In genomic region chr11:77115181-77115611, GRCh38 we compare ENCODE assay signal across 13 cellular contexts. TPM values are rescaled to one million over a fixed set of nuclear protein-coding genes. Genes with fewer than 3 reads are reported as not detected.
DNase-seq lines count a peak whose midpoint lies in the region; ATAC-seq and TF ChIP-seq lines count a peak whose summit lies in the region.
"Had no signal": no experiment of that assay in that cellular context is flagged by ENCODE, and none has a peak within 500 bp of the region (broad histone marks: within the 10 kb centered on the region; RNA-seq: fewer than 3 reads in every experiment).

No MANE protein-coding gene starts in this region.

- H3K36me3 Mint-ChIP-seq in GM23338 (ENCODE audit: low read depth): no peaks in the 10 kb centered on the region; the same call in 2 of the 3 replicates
- H3K36me3 Mint-ChIP-seq: CD4-positive, alpha-beta memory T cell had no signal

- H3K4me1 Mint-ChIP-seq in GM23338: peaks cover 8% of the 10 kb centered on the region
- H3K4me1 Mint-ChIP-seq: central memory CD8-positive, alpha-beta T cell had no signal

- no peak overlapping the region for H2AFZ ChIP-seq in GM23338

- H3K27ac ChIP-seq in GM23338 (ENCODE audit: low read depth): no peak overlapping the region

- H3K9me3 Mint-ChIP-seq in GM23338: no peaks in the 10 kb centered on the region
- H3K9me3 Mint-ChIP-seq: central memory CD8-positive, alpha-beta T cell had no signal

- H3K9me2 ChIP-seq in GM23338 (ENCODE audit: insufficient read depth): no peaks in the 10 kb centered on the region

- ATAC-seq in GM23338: peak; percentile 85
- ATAC-seq in GM21526 (IDR thresholded peaks at IDR 0.05; ENCODE audit: low FRiP score, unreplicated experiment): no peak
- no peak for ATAC-seq in GM21717 (IDR thresholded peaks at IDR 0.05; ENCODE audit: unreplicated experiment)

- peaks cover 16% of the 10 kb centered on the region for H3K27me3 Mint-ChIP-seq in GM23338 (ENCODE audit: insufficient read depth, low read depth, poor library complexity)
- H3K27me3 Mint-ChIP-seq: CD4-positive, alpha-beta memory T cell; central memory CD8-positive, alpha-beta T cell had no signal

- no peaks in the 10 kb centered on the region for H3K36me3 ChIP-seq in GM23338 (ENCODE audit: insufficient read depth)

- H3K27ac Mint-ChIP-seq in GM23338: no peak overlapping the region
- H3K27ac Mint-ChIP-seq: CD4-positive, alpha-beta memory T cell had no signal

- H3K4me2 ChIP-seq in GM23338: no peak overlapping the region

- TF ChIP-seq CTCF in GM23338 (conservative IDR thresholded peaks at IDR 0.05; ENCODE audit: low read depth in 2 of 2): peak; percentile 27 to 38

- no peaks in the 10 kb centered on the region; the same call in 1 of the 2 replicates for H4K20me1 ChIP-seq in GM23338 (replicated peaks; ENCODE audit: insufficient read depth)

- no peaks in the 10 kb centered on the region for H3K4me1 ChIP-seq in GM23338 (ENCODE audit: insufficient read depth)

- no peaks in the 10 kb centered on the region for H3K79me2 ChIP-seq in GM23338 (replicated peaks; ENCODE audit: insufficient read depth)

- no peaks in the 10 kb centered on the region for H3K27me3 ChIP-seq in GM23338 (ENCODE audit: insufficient read depth)

- H3K4me3 Mint-ChIP-seq in GM23338: no peak overlapping the region
- H3K4me3 Mint-ChIP-seq: CD4-positive, alpha-beta memory T cell; central memory CD8-positive, alpha-beta T cell had no signal

- in situ Hi-C loops in ACHN (cut with HindIII; ENCODE audit: low pct_ligation_motif_present, low pct_unique_long_range_greater_than_20kb, low sequenced_read_pairs): no loop called here

- peak; percentile 5 for DNase-seq in ACHN
- peak; percentile 75 for DNase-seq in GM23338 (ENCODE audit: low spot score)
- peak; percentile 1 for DNase-seq in SKM-1 treated with dmso at 0.1 percent for 144 hours (lab: John Stamatoyannopoulos, UW; ENCODE audit: unreplicated experiment)
- peak; percentile 24 for DNase-seq in germinal center (ENCODE audit: low spot score)
- no peak for DNase-seq in NCI-H2107 treated with DMSO at 0.1 percent for 48 hours (lab: John Stamatoyannopoulos, UW; ENCODE audit: unreplicated experiment)
- no peak for DNase-seq in T-helper 9 cell
- DNase-seq: activated effector memory CD4-positive, alpha-beta T cell treated with Interleukin-2 at 50 U/mL for 16 hours; CD4-positive, alpha-beta memory T cell; kidney glomerular epithelial cell had no signal

- H3F3A ChIP-seq in GM23338 (replicated peaks; ENCODE audit: low read depth): no peaks in the 10 kb centered on the region

- H3K4me3 ChIP-seq in GM23338: no peak overlapping the region

TF ChIP-seq in GM23338, 12 proteins besides CTCF, POLR2A, EP300 and RAD21:
- TF ChIP-seq REST (IDR thresholded peaks at IDR 0.05; ENCODE audit: unreplicated experiment) (no peak), EZH2phosphoT487 (IDR thresholded peaks at IDR 0.05; ENCODE audit: unreplicated experiment) (no peak)

RNA-seq across cellular contexts. Expression of gene OMP, which starts 12.6 kb away (rescaled TPM):
- total RNA-seq in GM23338 (2014; rRNA removed; shearing (Covaris generic)): 1.0 TPM in 1 of 2 replicates, not detected in the other
- polyA plus RNA-seq in GM23338 (2016; fragmentation: Nextera tagmentation; extraction: Ambion mirVana): not detected in 2 replicates
- polyA plus RNA-seq: CD4-positive, alpha-beta memory T cell; fibroblast of lung had no signal

RNA-seq across cellular contexts. Expression of gene MYO7A, which starts 12.8 kb away (rescaled TPM):
- total RNA-seq in GM23338 (2014; rRNA removed; shearing (Covaris generic)): 2.3 and 5.4 TPM in 2 replicates
- 1.7 and 1.8 TPM in 2 replicates for polyA plus RNA-seq in GM23338 (2016; fragmentation: Nextera tagmentation; extraction: Ambion mirVana)

RNA-seq across cellular contexts. Expression of gene CAPN5, which starts 48.4 kb away (rescaled TPM):
- 23.2 and 32.2 TPM in 2 replicates for total RNA-seq in GM23338 (2014; rRNA removed; shearing (Covaris generic))
- 10.2 TPM in 2 replicates for polyA plus RNA-seq in GM23338 (2016; fragmentation: Nextera tagmentation; extraction: Ambion mirVana)

Comparison
In these comparisons a context has a peak if more than half of its experiments do, and no peak if none do; other contexts are left out.
1. DNase-seq: peak in ACHN (single experiment), GM23338 (single experiment), SKM-1 treated with dmso at 0.1 percent for 144 hours (single experiment) and germinal center (single experiment); none in NCI-H2107 treated with DMSO at 0.1 percent for 48 hours (single experiment) and T-helper 9 cell (single experiment).